Comparison of ENCODE assay signal across 11 cellular contexts in the genomic region with DNA sequence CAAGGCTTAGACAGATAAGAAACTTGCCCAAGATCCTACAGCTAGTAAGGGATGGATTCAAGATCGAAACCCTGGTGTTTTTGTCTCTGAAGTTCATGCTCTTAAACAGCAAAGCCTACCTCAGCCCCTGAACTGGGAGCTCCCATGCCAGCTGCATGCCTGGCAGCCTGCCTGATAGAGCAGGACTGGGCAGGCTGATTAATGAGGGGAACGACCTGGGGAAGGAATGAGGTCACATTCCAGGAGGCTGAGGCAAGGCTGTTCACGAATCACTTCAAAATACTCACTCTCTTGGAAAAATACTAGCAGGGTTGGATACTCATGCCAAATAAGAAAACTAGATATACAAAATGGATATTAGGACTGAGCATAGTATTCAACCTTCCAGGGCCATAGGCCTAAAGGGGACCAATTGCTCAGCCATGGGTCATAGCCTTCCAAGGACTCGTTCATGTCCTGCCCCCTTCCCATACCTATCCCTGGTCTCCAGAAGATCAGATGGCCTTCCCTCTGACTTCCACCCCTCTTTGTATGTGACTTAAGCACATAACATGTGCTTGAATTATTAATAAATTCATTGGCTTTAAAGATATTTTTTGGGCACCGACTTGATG. TPM values are rescaled to one million over a fixed set of nuclear protein-coding genes. Genes with fewer than 3 reads are reported as not detected.
A peak's percentile ranks its signal among the peaks of the same experiment; 100 is the strongest.
DNase-seq lines count a peak whose midpoint lies in the region; ATAC-seq, FAIRE-seq and TF ChIP-seq lines count a peak whose summit lies in the region.
"Had no signal": no experiment of that assay in that cellular context is flagged by ENCODE, and none has a peak within 500 bp of the region (broad histone marks: within the 10 kb centered on the region; RNA-seq: fewer than 3 reads in every experiment).

No MANE protein-coding gene starts in this region.

- POLR2A ChIA-PET in PC-9 (lab: Charles Lee; ENCODE audit: unreplicated experiment), result interaction anchor here (0.5 to 1.0 kb wide), 5 partner anchors 17 to 704 kb away, joined by 3 to 15 read pairs (median 3); no protein-coding TSS in a partner anchor

- peaks cover 21% of the 10 kb centered on the region; the same call in 1 of the 2 replicates for H3F3A ChIP-seq in PC-9 (ENCODE audit: insufficient read depth, low read depth)

- H3K27me3 Mint-ChIP-seq in CD14-positive monocyte (ENCODE audit: low read depth in 3 of 3), result peaks cover 0 to 6% (median 3%) of the 10 kb centered on the region in 3 donors

- H3K27ac ChIP-seq in PC-9, result peak overlapping the region; percentile 81
- no peak overlapping the region for H3K27ac ChIP-seq in fibroblast of lung (ENCODE audit: insufficient read depth, low read length)
- H3K27ac ChIP-seq in pancreas, result peak overlapping the region; percentile 51 to 83 (median 70)

- DNase-seq in DMS 273 (lab: John Stamatoyannopoulos, UW; ENCODE audit: unreplicated experiment) (peak; percentile 93), PC-9 (peak; percentile 87 to 94), fibroblast of lung (ENCODE audit: low read depth in 2 of 2) (peak; percentile 89 to 95), pancreas (peak; percentile 89 to 95 (median 92)), CD14-positive monocyte (ENCODE audit: low spot score) (no peak), globus pallidus (ENCODE audit: low spot score) (no peak)
- DNase-seq in activated CD4-positive, CD25-positive, alpha-beta regulatory T cell treated with anti-CD3 and anti-CD28 coated beads, Interleukin-2, amount 50 U/mL, for 72 hours, result no peak
- DNase-seq: NCI-H1417 treated with DMSO at 0.1 percent for 48 hours; stimulated activated naive CD8-positive, alpha-beta T cell treated with anti-CD3 and anti-CD28 coated beads, Interleukin-15, Interleukin-2, amounts not matched to agents 100 U/mL and 50 U/mL, for 24 hours had no signal

- TF ChIP-seq CTCF in PC-9 (conservative IDR thresholded peaks at IDR 0.05) (no peak), fibroblast of lung (conservative IDR thresholded peaks at IDR 0.05 in 1 of 2, IDR thresholded peaks at IDR 0.05 in 1 of 2; ENCODE audit: low read depth in 1 of 2, low read length in 2 of 2) (no peak), pancreas (IDR thresholded peaks at IDR 0.05) (no peak), CD14-positive monocyte (IDR thresholded peaks at IDR 0.05) (no peak)

- H3K9me3 Mint-ChIP-seq in CD14-positive monocyte, result no peaks in the 10 kb centered on the region

- no peaks in the 10 kb centered on the region for H3K9me2 ChIP-seq in PC-9 (ENCODE audit: insufficient read depth)

- H3K4me3 ChIP-seq in PC-9 (no peak overlapping the region), fibroblast of lung (replicated peaks in 1 of 4; ENCODE audit: control extremely low read depth in 1 of 4, insufficient read depth in 1 of 4, low read depth in 3 of 4, low read length in 4 of 4) (no peak overlapping the region), pancreas (no peak overlapping the region)

- H2AFZ ChIP-seq in PC-9, result no peak overlapping the region
- H2AFZ ChIP-seq in fibroblast of lung (ENCODE audit: low read length), result no peak overlapping the region

- H3K4me1 ChIP-seq in PC-9 (replicated peaks; ENCODE audit: insufficient read depth), result peaks cover 31% of the 10 kb centered on the region
- peaks cover 11% of the 10 kb centered on the region for H3K4me1 ChIP-seq in fibroblast of lung (ENCODE audit: control insufficient read depth, extremely low read depth, insufficient read depth, low read length)
- peaks cover 9 to 17% (median 12%) of the 10 kb centered on the region in 3 donors for H3K4me1 ChIP-seq in pancreas

- no peaks in the 10 kb centered on the region for H3K36me3 Mint-ChIP-seq in CD14-positive monocyte

- 25 to 28% methylated on average over 5 of the region's 5 CpGs for WGBS in pancreas, 2 donors

- intact Hi-C loops in PC-9 (cut with micrococcal nuclease; ENCODE audit: unreplicated experiment) (loop anchor here (1.0 to 2.0 kb wide), 4 partner anchors 8 to 60 kb away; a partner anchor contains a TSS), pancreas (cut with DNase I) (no loop called here), CD14-positive monocyte (cut with micrococcal nuclease) (no loop called here)

- no peak overlapping the region for H3K4me3 Mint-ChIP-seq in CD14-positive monocyte

- CTCF ChIA-PET in PC-9 (lab: Charles Lee), result no interaction called here

- no peaks in the 10 kb centered on the region for H3K9me3 ChIP-seq in PC-9 (ENCODE audit: insufficient read depth, low read depth)
- no peaks in the 10 kb centered on the region for H3K9me3 ChIP-seq in fibroblast of lung (ENCODE audit: control insufficient read depth, insufficient read depth, low read depth, low read length)
- no peaks in the 10 kb centered on the region for H3K9me3 ChIP-seq in pancreas

- ATAC-seq in pancreas (peak; percentile 97 to 99 (median 98)), HG02678 (IDR thresholded peaks at IDR 0.05; ENCODE audit: unreplicated experiment) (no peak)
- ATAC-seq: stimulated activated naive CD8-positive, alpha-beta T cell treated with anti-CD3 and anti-CD28 coated beads, Interleukin-15, Interleukin-2, amounts not matched to agents 100 U/mL and 50 U/mL, for 24 hours had no signal

- no peak overlapping the region for H3K27ac Mint-ChIP-seq in CD14-positive monocyte

- H3K4me1 Mint-ChIP-seq in CD14-positive monocyte, result peaks cover 3% of the 10 kb centered on the region

- H3K27me3 ChIP-seq in PC-9 (ENCODE audit: insufficient read depth, low read depth), result no peaks in the 10 kb centered on the region
- H3K27me3 ChIP-seq in fibroblast of lung (ENCODE audit: control insufficient read depth, insufficient read depth, low read length), result no peaks in the 10 kb centered on the region
- H3K27me3 ChIP-seq in pancreas, result no peaks in the 10 kb centered on the region

- H3K4me2 ChIP-seq in PC-9 (peak overlapping the region; percentile 64), fibroblast of lung (ENCODE audit: extremely low read depth, insufficient read depth, low read length) (peak overlapping the region; percentile 33)

- H3K79me2 ChIP-seq in PC-9 (ENCODE audit: low read depth) (no peaks in the 10 kb centered on the region), fibroblast of lung (ENCODE audit: control insufficient read depth, insufficient read depth, low read length) (no peaks in the 10 kb centered on the region)

- H4K20me1 ChIP-seq in PC-9 (ENCODE audit: insufficient read depth) (no peaks in the 10 kb centered on the region), fibroblast of lung (ENCODE audit: control insufficient read depth, extremely low read depth, insufficient read depth, low read length) (no peaks in the 10 kb centered on the region)

- no peak for FAIRE-seq in pancreas (lab: Jason Lieb, UNC)

- no peak overlapping the region for H3K9ac ChIP-seq in fibroblast of lung (ENCODE audit: insufficient read depth, low read length)

- BruUV-seq in PC-9 (replicated peaks; lab: Mats Ljungman, UMichigan), result no TSS peak

- H3K36me3 ChIP-seq in PC-9 (ENCODE audit: low read depth) (no peaks in the 10 kb centered on the region), fibroblast of lung (ENCODE audit: control insufficient read depth, insufficient read depth, low read length) (no peaks in the 10 kb centered on the region), pancreas (no peaks in the 10 kb centered on the region)

RNA-seq across cellular contexts. Expression of a gene that starts 15.6 kb away (rescaled TPM):
- total RNA-seq in PC-9 (2021), result 489 and 702 TPM in 2 replicates
- 0.17 and 0.26 TPM in 2 replicates for total RNA-seq in fibroblast of lung
- 0.22 TPM in 1 of 2 replicates, not detected in the other for polyA plus RNA-seq in fibroblast of lung
- polyA plus RNA-seq in fibroblast of lung (2012), result 0.05 and 0.26 TPM in 2 replicates
- 0.35 TPM in 1 of 2 replicates, not detected in the other for polyA minus RNA-seq in fibroblast of lung (ENCODE audit: low replicate concordance)
- 100 to 1,000 TPM in 2 of 6 donors, 10 to 100 TPM in 4; 33.6 to 170 (median 50.5) TPM for total RNA-seq in pancreas
- polyA plus RNA-seq in pancreas, result 100 to 1,000 TPM in 1 of 2 donors, 10 to 100 TPM in 1; 41.2 to 132 TPM
- polyA plus RNA-seq in CD14-positive monocyte, result not detected
- polyA plus RNA-seq: neural cell had no signal

RNA-seq across cellular contexts. Expression of a gene that starts 46.1 kb away (rescaled TPM):
- total RNA-seq in PC-9 (2021) (27.9 and 29.0 TPM in 2 replicates), fibroblast of lung (40.3 and 47.1 TPM in 2 replicates), pancreas (10 to 100 TPM; 12.4 to 28.5 (median 14.8) TPM)
- polyA plus RNA-seq in fibroblast of lung (13.9 and 14.6 TPM in 2 replicates), pancreas (10 to 100 TPM in 1 of 2 donors, 1 to 10 TPM in 1; 8.9 to 14.7 TPM), CD14-positive monocyte (10 to 100 TPM; 15.3 to 24.5 TPM)
- polyA plus RNA-seq in fibroblast of lung (2012), result 9.6 and 10.7 TPM in 2 replicates
- 8.3 and 12.3 TPM in 2 replicates for polyA minus RNA-seq in fibroblast of lung (ENCODE audit: low replicate concordance)

Comparison
In these comparisons a context has a peak if more than half of its experiments do, and no peak if none do; other contexts are left out.
1. DNase-seq: peak in DMS 273 (single experiment), PC-9 (2 of 2), fibroblast of lung (2 of 2) and pancreas (6 of 6); none in CD14-positive monocyte (single experiment), activated CD4-positive, CD25-positive, alpha-beta regulatory T cell treated with anti-CD3 and anti-CD28 coated beads, Interleukin-2, amount 50 U/mL, for 72 hours (single experiment) and globus pallidus (single experiment).
2. RNA of a gene that starts 15.6 kb away (total RNA-seq): 489 to 702 TPM in PC-9 and 33.6 to 170 TPM in pancreas; 0.17 to 0.26 TPM in fibroblast of lung; every median in the first group is over 10 times any median in the second.